ENCODE assay signal across 14 cellular contexts in the genomic region with DNA sequence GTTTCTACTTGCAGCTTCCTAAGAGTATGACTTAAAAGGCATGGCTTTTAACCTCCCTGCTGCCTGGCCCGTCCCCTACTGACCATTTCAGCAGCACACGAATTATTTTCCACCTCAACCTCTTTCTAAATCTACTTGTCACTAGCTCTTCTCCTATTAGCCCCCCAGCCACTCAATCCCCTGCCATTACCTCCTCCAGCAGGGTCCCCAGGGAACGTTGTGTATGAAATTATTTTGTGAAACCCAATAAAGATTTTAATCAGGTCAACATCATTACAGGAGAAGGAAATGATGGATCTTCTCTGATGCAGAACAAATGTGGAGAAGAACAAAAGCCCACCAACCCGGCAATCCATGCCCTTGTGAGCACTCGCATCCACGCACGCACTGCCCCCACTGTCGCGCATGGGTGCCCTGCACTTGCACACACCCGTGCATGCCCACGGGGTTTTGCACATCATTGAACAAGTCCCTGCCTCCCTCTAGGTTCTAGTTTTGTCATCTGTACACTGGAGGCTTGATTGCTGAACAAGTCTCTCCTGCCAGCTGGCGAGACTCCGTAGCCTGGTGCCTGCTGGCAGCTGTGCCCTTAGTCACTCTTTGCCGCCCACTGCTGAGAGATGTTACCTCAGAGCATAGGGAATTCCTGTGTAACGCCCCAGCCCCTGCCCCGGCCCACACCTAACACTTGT. TPM values are rescaled to one million over a fixed set of nuclear protein-coding genes. Genes with fewer than 3 reads are reported as not detected.
DNase-seq lines count a peak whose midpoint lies in the region; ATAC-seq and TF ChIP-seq lines count a peak whose summit lies in the region.
"Had no signal": no experiment of that assay in that cellular context is flagged by ENCODE, and none has a peak within 500 bp of the region (broad histone marks: within the 10 kb centered on the region; RNA-seq: fewer than 3 reads in every experiment).

No MANE protein-coding gene starts in this region.

- no peak overlapping the region for H3K27ac ChIP-seq in HEK293 (ENCODE audit: extremely low read depth, low read depth, low read length)
- H3K27ac ChIP-seq in RWPE2 (ENCODE audit: poor library complexity, severe bottlenecking): no peak overlapping the region
- H3K27ac ChIP-seq in psoas muscle: no peak overlapping the region
- H3K27ac ChIP-seq: skin epidermis had no signal

- POLR2A ChIA-PET in HEK293 (lab: Yijun Ruan, JAX): no interaction called here

- H3K27me3 ChIP-seq in RWPE2 (ENCODE audit: insufficient read depth, poor library complexity, severe bottlenecking) (no peaks in the 10 kb centered on the region), psoas muscle (ENCODE audit: insufficient read depth in 3 of 3, low read length in 2 of 3) (no peaks in the 10 kb centered on the region)

- no peak overlapping the region for H3K4me3 ChIP-seq in HEK293 (ENCODE audit: low read depth, low read length)
- H3K4me3 ChIP-seq in RWPE2 (ENCODE audit: severe bottlenecking): no peak overlapping the region
- no peak overlapping the region for H3K4me3 ChIP-seq in psoas muscle
- H3K4me3 ChIP-seq: skin epidermis had no signal

- H3K36me3 ChIP-seq in HEK293 (ENCODE audit: control insufficient read depth in 2 of 2, insufficient read depth in 1 of 2, low read length in 2 of 2) (no peaks in the 10 kb centered on the region), RWPE2 (ENCODE audit: low read depth) (no peaks in the 10 kb centered on the region), psoas muscle (ENCODE audit: insufficient read depth in 1 of 2, low read depth in 1 of 2) (no peaks in the 10 kb centered on the region)

- CTCF ChIA-PET in HEK293 (lab: Yijun Ruan, JAX): interaction anchor here (0.8 kb wide), 1 partner anchor 16 kb away, joined by 3 read pairs; no protein-coding TSS in a partner anchor

- 36 to 45% (median 40%) methylated on average over 16 of the region's 16 CpGs for WGBS in psoas muscle, 3 donors

- H3K4me1 ChIP-seq in HEK293 (ENCODE audit: control insufficient read depth, insufficient read depth, low read length): no peaks in the 10 kb centered on the region; the same call in 1 of the 2 replicates
- no peaks in the 10 kb centered on the region for H3K4me1 ChIP-seq in RWPE2 (ENCODE audit: insufficient read depth, poor library complexity, severe bottlenecking)
- no peaks in the 10 kb centered on the region for H3K4me1 ChIP-seq in psoas muscle

- ATAC-seq in RWPE2 (ENCODE audit: low read depth) (peak; percentile 23; the same call in 1 of the 3 replicates), left cardiac atrium (peak; percentile 68 to 79), psoas muscle (peak; percentile 81 to 88 (median 86)), HG02981 (IDR thresholded peaks at IDR 0.05; ENCODE audit: unreplicated experiment) (no peak)
- ATAC-seq: CD8-positive, alpha-beta T cell had no signal

- intact Hi-C loops in left cardiac atrium (cut with DNase I) (no loop called here), psoas muscle (cut with DNase I) (no loop called here)

- H3K9me3 ChIP-seq in HEK293 (ENCODE audit: control insufficient read depth, insufficient read depth, low read depth, low read length): no peaks in the 10 kb centered on the region
- H3K9me3 ChIP-seq in RWPE2 (ENCODE audit: severe bottlenecking): no peaks in the 10 kb centered on the region
- no peaks in the 10 kb centered on the region for H3K9me3 ChIP-seq in psoas muscle

- DNase-seq in RWPE2 (ENCODE audit: low spot score) (peak; percentile 69), left cardiac atrium (peak; percentile 39), psoas muscle (peak in 1 of 2 donors; percentile 73), NCI-H526 treated with DMSO at 0.1 percent for 48 hours (lab: John Stamatoyannopoulos, UW) (no peak), NCI-H2107 treated with DMSO at 0.1 percent for 48 hours (lab: John Stamatoyannopoulos, UW; ENCODE audit: unreplicated experiment) (no peak), RPMI8226 (no peak)
- DNase-seq: activated naive CD4-positive, alpha-beta T cell treated with anti-CD3 and anti-CD28 coated beads for 36 hours; CD8-positive, alpha-beta T cell; erythroblast; KBM-7; NCI-H2081 treated with DMSO at 0.1 percent for 48 hours had no signal

- no peak for TF ChIP-seq CTCF in HEK293 (tag by site-specific recombination; IDR thresholded peaks at IDR 0.05)
- no peak for TF ChIP-seq CTCF in RWPE2 (IDR thresholded peaks at IDR 0.05; ENCODE audit: poor library complexity, severe bottlenecking)
- no peak for TF ChIP-seq CTCF in psoas muscle (IDR thresholded peaks at IDR 0.05)

TF ChIP-seq in HEK293, 187 proteins besides CTCF, POLR2A, EP300 and RAD21:
- TF ChIP-seq ZFHX2 (tag by site-specific recombination; conservative IDR thresholded peaks at IDR 0.05) (peak; percentile 68), ZNF548 (tag by site-specific recombination; IDR thresholded peaks at IDR 0.05) (no peak), ZNF792 (tag by site-specific recombination; IDR thresholded peaks at IDR 0.05) (no peak), EGR2 (tag by site-specific recombination; IDR thresholded peaks at IDR 0.05; ENCODE audit: low read depth) (peak; percentile 57)
- TF ChIP-seq, protein P1, sequence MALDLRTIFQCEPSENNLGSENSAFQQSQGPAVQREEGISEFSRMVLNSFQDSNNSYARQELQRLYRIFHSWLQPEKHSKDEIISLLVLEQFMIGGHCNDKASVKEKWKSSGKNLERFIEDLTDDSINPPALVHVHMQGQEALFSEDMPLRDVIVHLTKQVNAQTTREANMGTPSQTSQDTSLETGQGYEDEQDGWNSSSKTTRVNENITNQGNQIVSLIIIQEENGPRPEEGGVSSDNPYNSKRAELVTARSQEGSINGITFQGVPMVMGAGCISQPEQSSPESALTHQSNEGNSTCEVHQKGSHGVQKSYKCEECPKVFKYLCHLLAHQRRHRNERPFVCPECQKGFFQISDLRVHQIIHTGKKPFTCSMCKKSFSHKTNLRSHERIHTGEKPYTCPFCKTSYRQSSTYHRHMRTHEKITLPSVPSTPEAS (tag by site-specific recombination; IDR thresholded peaks at IDR 0.05): no peak
- TF ChIP-seq, protein P2, sequence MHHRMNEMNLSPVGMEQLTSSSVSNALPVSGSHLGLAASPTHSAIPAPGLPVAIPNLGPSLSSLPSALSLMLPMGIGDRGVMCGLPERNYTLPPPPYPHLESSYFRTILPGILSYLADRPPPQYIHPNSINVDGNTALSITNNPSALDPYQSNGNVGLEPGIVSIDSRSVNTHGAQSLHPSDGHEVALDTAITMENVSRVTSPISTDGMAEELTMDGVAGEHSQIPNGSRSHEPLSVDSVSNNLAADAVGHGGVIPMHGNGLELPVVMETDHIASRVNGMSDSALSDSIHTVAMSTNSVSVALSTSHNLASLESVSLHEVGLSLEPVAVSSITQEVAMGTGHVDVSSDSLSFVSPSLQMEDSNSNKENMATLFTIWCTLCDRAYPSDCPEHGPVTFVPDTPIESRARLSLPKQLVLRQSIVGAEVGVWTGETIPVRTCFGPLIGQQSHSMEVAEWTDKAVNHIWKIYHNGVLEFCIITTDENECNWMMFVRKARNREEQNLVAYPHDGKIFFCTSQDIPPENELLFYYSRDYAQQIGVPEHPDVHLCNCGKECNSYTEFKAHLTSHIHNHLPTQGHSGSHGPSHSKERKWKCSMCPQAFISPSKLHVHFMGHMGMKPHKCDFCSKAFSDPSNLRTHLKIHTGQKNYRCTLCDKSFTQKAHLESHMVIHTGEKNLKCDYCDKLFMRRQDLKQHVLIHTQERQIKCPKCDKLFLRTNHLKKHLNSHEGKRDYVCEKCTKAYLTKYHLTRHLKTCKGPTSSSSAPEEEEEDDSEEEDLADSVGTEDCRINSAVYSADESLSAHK (tag by site-specific recombination; IDR thresholded peaks at IDR 0.05): no peak

RNA-seq across cellular contexts. Expression of a gene that starts 51.6 kb away (rescaled TPM):
- total RNA-seq in left cardiac atrium (10 to 100 TPM in 1 of 2 donors, 1 to 10 TPM in 1; 7.7 to 30.5 TPM), psoas muscle (under 1 TPM; 0.25 to 0.62 (median 0.47) TPM)
- under 1 TPM; 0.28 to 0.61 (median 0.43) TPM for polyA plus RNA-seq in psoas muscle
- total RNA-seq: activated naive CD4-positive, alpha-beta T cell treated with anti-CD3 and anti-CD28 coated beads for 36 hours; CD8-positive, alpha-beta T cell had no signal

Comparison
In these comparisons a context has a peak if more than half of its experiments do, and no peak if none do; other contexts are left out.
1. DNase-seq: peak in RWPE2 (single experiment) and left cardiac atrium (single experiment); none in NCI-H526 treated with DMSO at 0.1 percent for 48 hours (single experiment), NCI-H2107 treated with DMSO at 0.1 percent for 48 hours (single experiment) and RPMI8226 (single experiment).
2. RNA of a gene that starts 51.6 kb away (total RNA-seq): 7.7 to 30.5 TPM in left cardiac atrium; 0.25 to 0.62 TPM in psoas muscle; every median in the first group is over 4 times any median in the second.